9 cellular contexts compared by ENCODE assay signal in genomic region chr5:170333161-170333909, GRCh38. TPM values are rescaled to one million over a fixed set of nuclear protein-coding genes. Genes with fewer than 3 reads are reported as not detected.
DNase-seq lines count a peak whose midpoint lies in the region; ATAC-seq, FAIRE-seq and TF ChIP-seq lines count a peak whose summit lies in the region.
"Had no signal": no experiment of that assay in that cellular context is flagged by ENCODE, and none has a peak within 500 bp of the region (broad histone marks: within the 10 kb centered on the region; RNA-seq: fewer than 3 reads in every experiment).

No MANE protein-coding gene starts in this region.

- H3K9me3 Mint-ChIP-seq in T-cell (no peaks in the 10 kb centered on the region), astrocyte (ENCODE audit: unreplicated experiment) (no peaks in the 10 kb centered on the region)

- TF ChIP-seq CTCF in astrocyte (IDR thresholded peaks at IDR 0.05; ENCODE audit: insufficient read depth, low read depth, low read length): no peak

- H3K9ac ChIP-seq in astrocyte (ENCODE audit: low read length): no peak overlapping the region

- no peaks in the 10 kb centered on the region for H3K4me1 ChIP-seq in astrocyte (ENCODE audit: insufficient read depth, low read length)

- FAIRE-seq in astrocyte (lab: Jason Lieb, UNC): no peak
- no peak for FAIRE-seq in RCC 7860 (lab: Jason Lieb, UNC)

- H3K4me3 Mint-ChIP-seq in T-cell: peak overlapping the region in 2 of 3 donors; percentile 74 to 75
- H3K4me3 Mint-ChIP-seq in astrocyte (ENCODE audit: unreplicated experiment): no peak overlapping the region

- H3K36me3 Mint-ChIP-seq in T-cell (no peaks in the 10 kb centered on the region), astrocyte (ENCODE audit: low read depth, unreplicated experiment) (no peaks in the 10 kb centered on the region)

- H3K79me2 ChIP-seq in astrocyte (ENCODE audit: insufficient read depth, low read length): no peaks in the 10 kb centered on the region

- ATAC-seq in GM18517 (IDR thresholded peaks at IDR 0.05; ENCODE audit: unreplicated experiment) (peak; percentile 66), HG03025 (IDR thresholded peaks at IDR 0.05; ENCODE audit: low FRiP score, unreplicated experiment) (peak; percentile 57), T-cell (replicated peaks in 1 of 4) (peak; percentile 34 to 63 (median 56)), HG03135 (IDR thresholded peaks at IDR 0.05; ENCODE audit: unreplicated experiment) (no peak)
- ATAC-seq: HCT116 had no signal

- no peak overlapping the region for H3K4me3 ChIP-seq in astrocyte (ENCODE audit: insufficient read depth, low read depth, low read length)
- no peak overlapping the region for H3K4me3 ChIP-seq in skin epidermis

- H3K9me3 ChIP-seq in astrocyte (ENCODE audit: insufficient read depth, low read depth, low read length): no peaks in the 10 kb centered on the region

- H3K4me1 Mint-ChIP-seq in T-cell (peaks cover 28 to 30% (median 30%) of the 10 kb centered on the region in 3 donors), astrocyte (ENCODE audit: low read depth, unreplicated experiment) (peaks cover 17% of the 10 kb centered on the region)

- no peaks in the 10 kb centered on the region for H3K27me3 ChIP-seq in astrocyte (ENCODE audit: insufficient read depth, low read length)

- H3K4me2 ChIP-seq in astrocyte (ENCODE audit: low read length): no peak overlapping the region

- CTCF ChIA-PET in T-cell (lab: Charles Lee): interaction anchor here (0.7 to 3.1 kb wide), 16 partner anchors 10 to 1684 kb away, joined by 3 to 34 read pairs (median 4); no protein-coding TSS in a partner anchor

- no peak overlapping the region for H3K27ac Mint-ChIP-seq in T-cell
- peak overlapping the region; percentile 75 for H3K27ac Mint-ChIP-seq in astrocyte (ENCODE audit: unreplicated experiment)

- no peak overlapping the region for H2AFZ ChIP-seq in astrocyte (ENCODE audit: low read depth, low read length)

- POLR2A ChIA-PET in T-cell (lab: Charles Lee): interaction anchor here (0.5 to 2.1 kb wide), 7 partner anchors 34 to 71 kb away, joined by 3 to 9 read pairs (median 4); partner anchors contain the start of gene LCP2 (in 1 of the 2)

- H4K20me1 ChIP-seq in astrocyte (ENCODE audit: insufficient read depth, low read length): no peaks in the 10 kb centered on the region

- DNase-seq in T-cell (peak in 32 of 34 experiments; percentile 25 to 65 (median 48)), astrocyte (ENCODE audit: low read depth) (no peak), DMS 273 treated with DMSO at 0.1 percent for 48 hours (lab: John Stamatoyannopoulos, UW) (no peak), RCC 7860 (ENCODE audit: low spot score) (no peak)

- no peak overlapping the region for H3K27ac ChIP-seq in astrocyte (ENCODE audit: low read depth, low read length)
- peak overlapping the region in 20 of 21 experiments; percentile 3 to 92 (median 47) for H3K27ac ChIP-seq in skin epidermis

- H3K27me3 Mint-ChIP-seq in T-cell (no peaks in the 10 kb centered on the region), astrocyte (ENCODE audit: low read depth, unreplicated experiment) (peaks cover 17% of the 10 kb centered on the region)

- H3K36me3 ChIP-seq in astrocyte (ENCODE audit: insufficient read depth, low read length): no peaks in the 10 kb centered on the region

RNA-seq across cellular contexts. Expression of gene LCP2, which starts 35.8 kb away (rescaled TPM):
- 100 to 1,000 TPM; 355 to 394 (median 374) TPM for total RNA-seq in T-cell
- total RNA-seq in astrocyte: 0.09 TPM in 1 of 2 replicates, not detected in the other

RNA-seq across cellular contexts. Expression of gene KCNMB1, which starts 55.8 kb away (rescaled TPM):
- not detected for total RNA-seq in T-cell
- 0.14 and 0.31 TPM in 2 replicates for total RNA-seq in astrocyte

Comparison
In these comparisons a context has a peak if more than half of its experiments do, and no peak if none do; other contexts are left out.
1. DNase-seq: peak in T-cell (32 of 34); none in astrocyte (single experiment), DMS 273 treated with DMSO at 0.1 percent for 48 hours (single experiment) and RCC 7860 (single experiment).
2. RNA of gene LCP2, which starts 35.8 kb away (total RNA-seq): 355 to 394 TPM in T-cell; 0.09 TPM in astrocyte; every median in the first group is over 100 times any median in the second.